Comparison of ENCODE assay signal across 16 cellular contexts in the genomic region with DNA sequence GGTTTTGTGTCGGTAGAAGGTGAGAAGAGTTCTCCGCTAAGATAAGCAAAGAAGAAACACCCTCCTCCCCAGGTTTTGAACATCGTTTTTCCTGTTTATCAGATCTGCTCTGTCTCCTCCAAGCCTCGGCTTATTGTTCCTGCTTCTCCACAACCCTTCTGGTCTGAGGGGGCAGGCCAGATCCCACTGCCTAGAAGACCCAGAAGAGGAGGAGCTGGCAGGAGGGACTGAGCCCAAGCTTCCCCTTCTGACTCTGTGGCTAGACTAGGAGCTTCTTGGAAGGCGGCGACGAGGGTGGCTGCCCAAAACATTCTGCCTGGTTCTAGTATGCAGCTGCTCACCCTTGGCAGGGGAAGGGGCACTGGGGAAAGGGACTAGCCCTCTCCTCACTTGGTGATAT. TPM values are rescaled to one million over a fixed set of nuclear protein-coding genes. Genes with fewer than 3 reads are reported as not detected.
DNase-seq lines count a peak whose midpoint lies in the region; ATAC-seq and TF ChIP-seq lines count a peak whose summit lies in the region.
"Had no signal": no experiment of that assay in that cellular context is flagged by ENCODE, and none has a peak within 500 bp of the region (broad histone marks: within the 10 kb centered on the region; RNA-seq: fewer than 3 reads in every experiment).

No MANE protein-coding gene starts in this region.

- H2AFZ ChIP-seq in mammary epithelial cell (ENCODE audit: low read depth, low read length): no peak overlapping the region
- H2AFZ ChIP-seq: PC-9 had no signal

- no peak for TF ChIP-seq POLR2A in breast epithelium (IDR thresholded peaks at IDR 0.05)

- peaks cover 27% of the 10 kb centered on the region for H3K4me1 Mint-ChIP-seq in activated naive CD8-positive, alpha-beta T cell treated with anti-CD3 and anti-CD28 coated beads, Interleukin-2, amount 50 U/mL, for 24 hours

- H3K36me3 ChIP-seq in breast epithelium: no peaks in the 10 kb centered on the region
- H3K36me3 ChIP-seq in mammary epithelial cell (ENCODE audit: insufficient read depth, low read length): no peaks in the 10 kb centered on the region
- no peaks in the 10 kb centered on the region for H3K36me3 ChIP-seq in mesodermal cell (ENCODE audit: control insufficient read depth, insufficient read depth, low read length)
- H3K36me3 ChIP-seq: vagina had no signal

- no peak for ATAC-seq in activated naive CD8-positive, alpha-beta T cell treated with anti-CD3 and anti-CD28 coated beads, Interleukin-2, amount 50 U/mL, for 24 hours
- ATAC-seq in GM18867 (IDR thresholded peaks at IDR 0.05; ENCODE audit: unreplicated experiment): no peak

- no peak overlapping the region for H3K27ac Mint-ChIP-seq in activated naive CD8-positive, alpha-beta T cell treated with anti-CD3 and anti-CD28 coated beads, Interleukin-2, amount 50 U/mL, for 24 hours

- intact Hi-C loops in breast epithelium (cut with DNase I; ENCODE audit: low total_unique reads) (no loop called here), mammary epithelial cell (cut with micrococcal nuclease) (no loop called here)

- no peaks in the 10 kb centered on the region for H3K79me2 ChIP-seq in mammary epithelial cell (ENCODE audit: insufficient read depth, low read length)

- no peaks in the 10 kb centered on the region for H3K9me3 ChIP-seq in breast epithelium
- H3K9me3 ChIP-seq in mammary epithelial cell (replicated peaks; ENCODE audit: insufficient read depth, low read length): no peaks in the 10 kb centered on the region
- H3K9me3 ChIP-seq in mesodermal cell (ENCODE audit: control insufficient read depth, low read length): no peaks in the 10 kb centered on the region
- H3K9me3 ChIP-seq: vagina had no signal

- in situ Hi-C loops in mammary epithelial cell (cut with MboI; ENCODE audit: low sequenced_read_pairs in 2 of 2): loop anchor here (10.0 kb wide), 2 partner anchors 384 to 444 kb away; no protein-coding TSS in a partner anchor

- H3K4me2 ChIP-seq in mammary epithelial cell (ENCODE audit: insufficient read depth, low read depth, low read length): no peak overlapping the region
- H3K4me2 ChIP-seq: KMS-11, PC-9 had no signal

- H3K27me3 ChIP-seq in breast epithelium: peaks cover 0 to 97% of the 10 kb centered on the region in 2 donors
- peaks cover 35% of the 10 kb centered on the region for H3K27me3 ChIP-seq in mammary epithelial cell (ENCODE audit: insufficient read depth, low read length)
- H3K27me3 ChIP-seq: vagina had no signal

- dilution Hi-C loops in mammary epithelial cell (cut with HindIII; ENCODE audit: low sequenced_read_pairs): no loop called here

- no peaks in the 10 kb centered on the region for H4K20me1 ChIP-seq in mammary epithelial cell (ENCODE audit: insufficient read depth, low read length)

- H3K36me3 Mint-ChIP-seq in activated naive CD8-positive, alpha-beta T cell treated with anti-CD3 and anti-CD28 coated beads, Interleukin-2, amount 50 U/mL, for 24 hours (ENCODE audit: low read depth): no peaks in the 10 kb centered on the region

- no peak for DNase-seq in breast epithelium (ENCODE audit: low spot score in 2 of 2)
- DNase-seq in mammary epithelial cell: no peak
- no peak for DNase-seq in activated naive CD8-positive, alpha-beta T cell treated with anti-CD3 and anti-CD28 coated beads, Interleukin-2, amount 50 U/mL, for 24 hours
- no peak for DNase-seq in LoVo (ENCODE audit: low spot score)
- DNase-seq in activated CD8-positive, alpha-beta memory T cell treated with anti-CD3 and anti-CD28 coated beads, Interleukin-2, amount 50 U/mL, for 48 hours: no peak
- no peak for DNase-seq in occipital lobe (lab: John Stamatoyannopoulos, UW)
- DNase-seq: activated CD8-positive, alpha-beta memory T cell treated with anti-CD3 and anti-CD28 coated beads, Interleukin-2, amount 50 U/mL, for 4 hours; AML-193; NCI-H2171; PC-9 had no signal

- H3K4me3 Mint-ChIP-seq in activated naive CD8-positive, alpha-beta T cell treated with anti-CD3 and anti-CD28 coated beads, Interleukin-2, amount 50 U/mL, for 24 hours: peak overlapping the region; percentile 58

- H3K9me3 Mint-ChIP-seq in activated naive CD8-positive, alpha-beta T cell treated with anti-CD3 and anti-CD28 coated beads, Interleukin-2, amount 50 U/mL, for 24 hours: no peaks in the 10 kb centered on the region

- H3K4me1 ChIP-seq in breast epithelium (peaks cover 0 to 10% of the 10 kb centered on the region in 2 donors), mammary epithelial cell (ENCODE audit: insufficient read depth, low read length) (peaks cover 23% of the 10 kb centered on the region), mesodermal cell (ENCODE audit: control insufficient read depth, insufficient read depth, low read length, poor library complexity, severe bottlenecking) (peaks cover 29% of the 10 kb centered on the region)

- no TSS peak for BruUV-seq in mammary epithelial cell (replicated peaks; lab: Mats Ljungman, UMichigan)

- no peak for TF ChIP-seq CTCF in breast epithelium (IDR thresholded peaks at IDR 0.05)
- TF ChIP-seq CTCF in mammary epithelial cell (conservative IDR thresholded peaks at IDR 0.05 in 1 of 2, IDR thresholded peaks at IDR 0.05 in 1 of 2; ENCODE audit: extremely low read depth in 1 of 2, insufficient read depth in 1 of 2, low read depth in 1 of 2, low read length in 2 of 2): no peak

- H3K9ac ChIP-seq in mammary epithelial cell (ENCODE audit: insufficient read depth, low read length): no peak overlapping the region
- H3K9ac ChIP-seq: KMS-11 had no signal

- H3K4me3 ChIP-seq in breast epithelium (peak overlapping the region in 2 of 3 donors; percentile 59 to 70), mammary epithelial cell (replicated peaks in 1 of 3; ENCODE audit: insufficient read depth in 1 of 3, low read depth in 2 of 3, low read length in 3 of 3) (no peak overlapping the region), mesodermal cell (ENCODE audit: extremely low read depth, insufficient read depth, low read length, poor library complexity, severe bottlenecking) (peak overlapping the region; percentile 54)
- H3K4me3 ChIP-seq: PC-9 had no signal

- WGBS in mammary epithelial cell (ENCODE audit: low coverage, missing lambda C conversion rate): 54% methylated on average over 6 of the region's 7 CpGs
- 10 to 11% methylated on average over 3 to 4 of the region's 7 CpGs for WGBS in mesodermal cell (ENCODE audit: insufficient coverage in 2 of 2), 2 experiments

- CTCF ChIA-PET in mammary epithelial cell (lab: Charles Lee; ENCODE audit: low non-redundant PET): no interaction called here

- peaks cover 88% of the 10 kb centered on the region for H3K27me3 Mint-ChIP-seq in activated naive CD8-positive, alpha-beta T cell treated with anti-CD3 and anti-CD28 coated beads, Interleukin-2, amount 50 U/mL, for 24 hours

- H3K27ac ChIP-seq in breast epithelium (peak overlapping the region in 1 of 2 donors; percentile 85), mammary epithelial cell (ENCODE audit: insufficient read depth, low read depth, low read length) (no peak overlapping the region), mesodermal cell (ENCODE audit: low read depth, low read length, severe bottlenecking) (peak overlapping the region; percentile 91)
- H3K27ac ChIP-seq: KMS-11, PC-9, vagina had no signal

RNA-seq across cellular contexts. Expression of gene HOXB5, which starts 5.1 kb away (rescaled TPM):
- total RNA-seq in breast epithelium (1 to 10 TPM in 2 of 3 donors, under 1 TPM in 1; 0.44 to 2.0 (median 1.4) TPM), mammary epithelial cell (not detected), occipital lobe (not detected)
- polyA plus RNA-seq in mammary epithelial cell: not detected
- polyA minus RNA-seq in mammary epithelial cell: not detected
- 13.7 TPM for polyA plus RNA-seq in mesodermal cell (2013, experiment 1 of 2)
- polyA plus RNA-seq in mesodermal cell (2013, experiment 2 of 2): 15.0 TPM
- total RNA-seq: cardiac septum had no signal
- polyA plus RNA-seq: neural cell had no signal

RNA-seq across cellular contexts. Expression of gene HOXB6, which starts 6.1 kb away (rescaled TPM):
- total RNA-seq in breast epithelium: 10 to 100 TPM in 2 of 3 donors, 1 to 10 TPM in 1; 1.0 to 24.9 (median 18.2) TPM
- total RNA-seq in mammary epithelial cell: under 1 TPM; under 0.01 to 0.59 TPM
- 0.49 TPM for polyA plus RNA-seq in mammary epithelial cell
- not detected for polyA minus RNA-seq in mammary epithelial cell
- 38.9 TPM for polyA plus RNA-seq in mesodermal cell (2013, experiment 1 of 2)
- polyA plus RNA-seq in mesodermal cell (2013, experiment 2 of 2): 49.8 TPM
- total RNA-seq in occipital lobe: not detected
- polyA plus RNA-seq: neural cell had no signal

RNA-seq across cellular contexts. Expression of gene HOXB3, which starts 8.7 kb away (rescaled TPM):
- total RNA-seq in breast epithelium: 10 to 100 TPM; 13.8 to 36.7 (median 14.4) TPM
- total RNA-seq in mammary epithelial cell: 1 to 10 TPM; 1.5 to 5.2 TPM
- 2.6 TPM for polyA plus RNA-seq in mammary epithelial cell
- polyA minus RNA-seq in mammary epithelial cell: 0.67 TPM
- 28.7 TPM for polyA plus RNA-seq in mesodermal cell (2013, experiment 1 of 2)
- 27.8 TPM for polyA plus RNA-seq in mesodermal cell (2013, experiment 2 of 2)
- total RNA-seq in occipital lobe: not detected
- polyA plus RNA-seq: neural cell had no signal

RNA-seq across cellular contexts. Expression of gene HOXB7, which starts 12.1 kb away (rescaled TPM):
- total RNA-seq in breast epithelium: 10 to 100 TPM in 1 of 3 donors, 1 to 10 TPM in 2; 1.5 to 16.8 (median 4.3) TPM
- not detected for total RNA-seq in mammary epithelial cell
- polyA plus RNA-seq in mammary epithelial cell: 0.67 TPM
- polyA minus RNA-seq in mammary epithelial cell: not detected
- 10.4 TPM for polyA plus RNA-seq in mesodermal cell (2013, experiment 1 of 2)
- polyA plus RNA-seq in mesodermal cell (2013, experiment 2 of 2): 19.8 TPM
- not detected for total RNA-seq in occipital lobe
- polyA plus RNA-seq: neural cell had no signal

RNA-seq across cellular contexts. Expression of gene HOXB8, which starts 16.4 kb away (rescaled TPM):
- 1 to 10 TPM in 2 of 3 donors, under 1 TPM in 1; 0.59 to 4.6 (median 4.6) TPM for total RNA-seq in breast epithelium
- not detected for total RNA-seq in mammary epithelial cell
- polyA plus RNA-seq in mammary epithelial cell: not detected
- not detected for polyA minus RNA-seq in mammary epithelial cell
- 30.0 TPM for polyA plus RNA-seq in mesodermal cell (2013, experiment 1 of 2)
- 41.5 TPM for polyA plus RNA-seq in mesodermal cell (2013, experiment 2 of 2)
- total RNA-seq in occipital lobe: not detected
- total RNA-seq: cardiac septum, vagina had no signal
- polyA plus RNA-seq: neural cell had no signal

Comparison
In these comparisons a context has a peak if more than half of its experiments do, and no peak if none do; other contexts are left out.
1. H3K4me3 ChIP-seq: peak in breast epithelium (2 of 3) and mesodermal cell (single experiment); none in mammary epithelial cell (0 of 3).